Comparison of ENCODE assay signal across 8 cellular contexts in the genomic region with DNA sequence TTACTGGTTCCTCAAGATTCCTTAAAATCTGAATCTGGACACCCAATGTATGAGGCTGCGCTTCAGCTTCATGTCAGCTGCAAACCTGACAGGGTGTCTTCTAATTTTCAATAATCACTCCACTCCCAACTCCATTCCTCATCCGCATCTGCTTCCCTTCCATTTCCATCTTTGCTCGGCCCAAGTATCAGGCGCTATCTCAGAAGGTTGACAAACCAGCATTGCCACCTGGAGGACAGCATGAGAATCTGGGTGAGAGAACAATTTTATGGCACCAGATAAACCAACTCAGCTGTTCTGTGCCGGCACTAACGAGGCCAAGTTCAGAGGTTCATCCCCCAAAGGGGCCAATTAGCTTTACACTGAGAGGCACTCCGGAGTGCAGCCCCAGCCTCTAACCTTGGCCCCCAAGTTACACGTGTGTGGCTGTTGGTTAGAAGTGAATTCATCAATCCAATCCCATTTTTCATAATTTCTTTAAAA.
A peak's percentile ranks its signal among the peaks of the same experiment; 100 is the strongest.
DNase-seq lines count a peak whose midpoint lies in the region; ATAC-seq, FAIRE-seq and TF ChIP-seq lines count a peak whose summit lies in the region.

No MANE protein-coding gene starts in this region.

- H3K4me3 Mint-ChIP-seq in mesothelial cell of epicardium: no peak overlapping the region

- TF ChIP-seq CTCF in RWPE1 (conservative IDR thresholded peaks at IDR 0.05; ENCODE audit: low read depth) (peak; percentile 71), epithelial cell of proximal tubule (conservative IDR thresholded peaks at IDR 0.05; ENCODE audit: low read depth, low read length) (peak; percentile 87), mesothelial cell of epicardium (IDR thresholded peaks at IDR 0.05; ENCODE audit: unreplicated experiment) (peak; percentile 35), omental fat pad (IDR thresholded peaks at IDR 0.05) (no peak)

- CTCF ChIA-PET in RWPE1 (lab: Yijun Ruan, JAX): interaction anchor here (0.5 to 2.1 kb wide), 24 partner anchors 17 to 609 kb away, joined by 3 to 22 read pairs (median 4); no protein-coding TSS in a partner anchor

- no peaks in the 10 kb centered on the region for H3K36me3 Mint-ChIP-seq in mesothelial cell of epicardium

- no peak overlapping the region for H3K27ac ChIP-seq in RWPE1

- POLR2A ChIA-PET in RWPE1 (lab: Yijun Ruan, JAX; ENCODE audit: low non-redundant PET): no interaction called here

- peak overlapping the region; percentile 23 for H3K4me3 ChIP-seq in epithelial cell of proximal tubule (ENCODE audit: low read depth, low read length)

- H3K27ac Mint-ChIP-seq in mesothelial cell of epicardium: no peak overlapping the region

- peak; percentile 97 for FAIRE-seq in GM12892 (lab: Jason Lieb, UNC)

- DNase-seq in AML-193 (lab: John Stamatoyannopoulos, UW): peak; percentile 64 to 71
- peak; percentile 47 for DNase-seq in GM12892 (ENCODE audit: insufficient read length)
- DNase-seq in LoVo (ENCODE audit: low spot score): peak; percentile 51
- DNase-seq in RWPE1 (ENCODE audit: low spot score): peak; percentile 58
- peak; percentile 7 for DNase-seq in epithelial cell of proximal tubule (ENCODE audit: low read depth)
- DNase-seq in mesothelial cell of epicardium (ENCODE audit: low spot score in 2 of 2, unreplicated experiment in 2 of 2): peak in 1 of 2 experiments; percentile 40
- no peak for DNase-seq in omental fat pad (ENCODE audit: low spot score)

- no peaks in the 10 kb centered on the region for H3K4me1 Mint-ChIP-seq in mesothelial cell of epicardium

- no peak for TF ChIP-seq POLR2A in GM12892 (IDR thresholded peaks at IDR 0.05; ENCODE audit: low read depth, low read length)

- ATAC-seq in omental fat pad (ENCODE audit: low FRiP score): no peak
- ATAC-seq in HG03039 (IDR thresholded peaks at IDR 0.05; ENCODE audit: unreplicated experiment): no peak

- H3K27me3 Mint-ChIP-seq in mesothelial cell of epicardium (ENCODE audit: low read depth): peaks cover 12% of the 10 kb centered on the region

- no peaks in the 10 kb centered on the region for H3K9me3 Mint-ChIP-seq in mesothelial cell of epicardium

Comparison
In these comparisons a context has a peak if more than half of its experiments do, and no peak if none do; other contexts are left out.
1. CTCF ChIP-seq: peak in RWPE1 (single experiment), epithelial cell of proximal tubule (single experiment) and mesothelial cell of epicardium (single experiment); none in omental fat pad (0 of 3).